9 cellular contexts compared by ENCODE assay signal in genomic region chr2:238127165-238128060, GRCh38. TPM values are rescaled to one million over a fixed set of nuclear protein-coding genes. Genes with fewer than 3 reads are reported as not detected.
DNase-seq lines count a peak whose midpoint lies in the region; ATAC-seq and TF ChIP-seq lines count a peak whose summit lies in the region.
"Had no signal": no experiment of that assay in that cellular context is flagged by ENCODE, and none has a peak within 500 bp of the region (broad histone marks: within the 10 kb centered on the region; RNA-seq: fewer than 3 reads in every experiment).

No MANE protein-coding gene starts in this region.

- H3K36me3 Mint-ChIP-seq in CD4-positive, alpha-beta T cell (ENCODE audit: low read depth): no peaks in the 10 kb centered on the region
- H3K36me3 Mint-ChIP-seq in natural killer cell treated with Interleukin-12 subunit alpha and Interleukin-12 subunit beta and Interleukin-15 and Interleukin-18, amount 100 ng/mL, for 72 hours: no peaks in the 10 kb centered on the region

- no peaks in the 10 kb centered on the region for H3K4me1 Mint-ChIP-seq in CD4-positive, alpha-beta T cell (ENCODE audit: low read depth)
- H3K4me1 Mint-ChIP-seq in natural killer cell treated with Interleukin-12 subunit alpha and Interleukin-12 subunit beta and Interleukin-15 and Interleukin-18, amount 100 ng/mL, for 72 hours (ENCODE audit: low read depth in 2 of 2): no peaks in the 10 kb centered on the region

- H3K9me3 Mint-ChIP-seq in CD4-positive, alpha-beta T cell: no peaks in the 10 kb centered on the region
- H3K9me3 Mint-ChIP-seq in natural killer cell treated with Interleukin-12 subunit alpha and Interleukin-12 subunit beta and Interleukin-15 and Interleukin-18, amount 100 ng/mL, for 72 hours: no peaks in the 10 kb centered on the region

- no peak overlapping the region for H3K4me3 Mint-ChIP-seq in CD4-positive, alpha-beta T cell
- H3K4me3 Mint-ChIP-seq in natural killer cell treated with Interleukin-12 subunit alpha and Interleukin-12 subunit beta and Interleukin-15 and Interleukin-18, amount 100 ng/mL, for 72 hours: no peak overlapping the region

- in situ Hi-C loops in ACHN (cut with HindIII; ENCODE audit: low pct_ligation_motif_present, low pct_unique_long_range_greater_than_20kb, low sequenced_read_pairs): no loop called here

- no peak overlapping the region for H3K27ac ChIP-seq in CD4-positive, alpha-beta T cell (ENCODE audit: low read depth, low read length)

- H3K27me3 ChIP-seq in CD4-positive, alpha-beta T cell (ENCODE audit: control insufficient read depth, insufficient read depth, low read length): no peaks in the 10 kb centered on the region

- intact Hi-C loops in CD4-positive, alpha-beta T cell (cut with DNase I, micrococcal nuclease): no loop called here

- DNase-seq in CD4-positive, alpha-beta T cell: no peak
- peak; percentile 13 for DNase-seq in dermis blood vessel endothelial cell
- DNase-seq in natural killer cell treated with Interleukin-12 subunit alpha and Interleukin-12 subunit beta and Interleukin-15 and Interleukin-18, amount 100 ng/mL, for 72 hours (ENCODE audit: low spot score): peak; percentile 51
- DNase-seq in DMS79 (lab: John Stamatoyannopoulos, UW): no peak
- DNase-seq in ACHN: no peak
- DNase-seq in NCI-H187 treated with DMSO at 0.1 percent for 48 hours (lab: John Stamatoyannopoulos, UW): no peak
- DNase-seq: midbrain had no signal

- TF ChIP-seq CTCF in CD4-positive, alpha-beta T cell (IDR thresholded peaks at IDR 0.05): no peak

- peak; percentile 43 for ATAC-seq in CD4-positive, alpha-beta T cell (ENCODE audit: poor library complexity)
- peak; percentile 50 for ATAC-seq in HG02885 (IDR thresholded peaks at IDR 0.05; ENCODE audit: poor library complexity, unreplicated experiment)
- peak in 1 of 2 donors; percentile 65 for ATAC-seq in natural killer cell treated with Interleukin-12 subunit alpha and Interleukin-12 subunit beta and Interleukin-15 and Interleukin-18, amount 100 ng/mL, for 72 hours
- no peak for ATAC-seq in GM18873 (IDR thresholded peaks at IDR 0.05; ENCODE audit: low FRiP score, unreplicated experiment)

- H3K27ac Mint-ChIP-seq in CD4-positive, alpha-beta T cell: no peak overlapping the region
- no peak overlapping the region for H3K27ac Mint-ChIP-seq in natural killer cell treated with Interleukin-12 subunit alpha and Interleukin-12 subunit beta and Interleukin-15 and Interleukin-18, amount 100 ng/mL, for 72 hours

- CTCF ChIA-PET in CD4-positive, alpha-beta T cell (lab: Charles Lee): no interaction called here

- POLR2A ChIA-PET in CD4-positive, alpha-beta T cell (lab: Charles Lee): no interaction called here

- H3K9me3 ChIP-seq in CD4-positive, alpha-beta T cell (ENCODE audit: control insufficient read depth, low read length): no peaks in the 10 kb centered on the region

- H3K27me3 Mint-ChIP-seq in CD4-positive, alpha-beta T cell: no peaks in the 10 kb centered on the region
- no peaks in the 10 kb centered on the region for H3K27me3 Mint-ChIP-seq in natural killer cell treated with Interleukin-12 subunit alpha and Interleukin-12 subunit beta and Interleukin-15 and Interleukin-18, amount 100 ng/mL, for 72 hours

RNA-seq across cellular contexts. Expression of gene KLHL30, which starts 11.1 kb away (rescaled TPM):
- not detected for total RNA-seq in CD4-positive, alpha-beta T cell
- total RNA-seq in dermis blood vessel endothelial cell: not detected in 2 replicates
- not detected for total RNA-seq in natural killer cell treated with Interleukin-12 subunit alpha and Interleukin-12 subunit beta and Interleukin-15 and Interleukin-18, amount 100 ng/mL, for 72 hours

RNA-seq across cellular contexts. Expression of gene ESPNL, which starts 27.3 kb away (rescaled TPM):
- total RNA-seq in CD4-positive, alpha-beta T cell: not detected
- not detected in 2 replicates for total RNA-seq in dermis blood vessel endothelial cell
- under 1 TPM in 1 of 2 donors, not detected in 1; 0.19 TPM for total RNA-seq in natural killer cell treated with Interleukin-12 subunit alpha and Interleukin-12 subunit beta and Interleukin-15 and Interleukin-18, amount 100 ng/mL, for 72 hours

RNA-seq across cellular contexts. Expression of gene ERFE, which starts 31.4 kb away (rescaled TPM):
- not detected for total RNA-seq in CD4-positive, alpha-beta T cell
- total RNA-seq in dermis blood vessel endothelial cell: 0.34 and 0.47 TPM in 2 replicates
- 1 to 10 TPM in 1 of 2 donors, under 1 TPM in 1; 0.20 to 3.8 TPM for total RNA-seq in natural killer cell treated with Interleukin-12 subunit alpha and Interleukin-12 subunit beta and Interleukin-15 and Interleukin-18, amount 100 ng/mL, for 72 hours

Comparison
In these comparisons a context has a peak if more than half of its experiments do, and no peak if none do; other contexts are left out.
1. DNase-seq: peak in dermis blood vessel endothelial cell (single experiment) and natural killer cell treated with Interleukin-12 subunit alpha and Interleukin-12 subunit beta and Interleukin-15 and Interleukin-18, amount 100 ng/mL, for 72 hours (single experiment); none in CD4-positive, alpha-beta T cell (0 of 10), DMS79 (single experiment), ACHN (single experiment) and NCI-H187 treated with DMSO at 0.1 percent for 48 hours (single experiment).